In genomic region chr12:66002812-66003211, GRCh38 we compare ENCODE assay signal across 15 cellular contexts.
DNase-seq lines count a peak whose midpoint lies in the region; ATAC-seq and TF ChIP-seq lines count a peak whose summit lies in the region.
"Had no signal": no experiment of that assay in that cellular context is flagged by ENCODE, and none has a peak within 500 bp of the region (broad histone marks: within the 10 kb centered on the region; RNA-seq: fewer than 3 reads in every experiment).

No MANE protein-coding gene starts in this region.

- no peaks in the 10 kb centered on the region for H3K9me3 ChIP-seq in adipocyte (ENCODE audit: control insufficient read depth, low read length)
- H3K9me3 ChIP-seq in skeletal muscle satellite cell (replicated peaks; ENCODE audit: low read length), result no peaks in the 10 kb centered on the region

- no peaks in the 10 kb centered on the region for H3K27me3 ChIP-seq in adipocyte (replicated peaks; ENCODE audit: control insufficient read depth, insufficient read depth, low read length)
- H3K27me3 ChIP-seq in skeletal muscle satellite cell (ENCODE audit: control insufficient read depth, insufficient read depth, low read length), result no peaks in the 10 kb centered on the region

- H3K4me1 ChIP-seq in adipocyte (ENCODE audit: control insufficient read depth, insufficient read depth, low read length) (peaks cover 3% of the 10 kb centered on the region), skeletal muscle satellite cell (ENCODE audit: control insufficient read depth, insufficient read depth, low read length) (peaks cover 21% of the 10 kb centered on the region)

- ATAC-seq in HG02973 (IDR thresholded peaks at IDR 0.05; ENCODE audit: unreplicated experiment), result no peak

- H3K36me3 ChIP-seq in adipocyte (ENCODE audit: control insufficient read depth, insufficient read depth, low read length, severe bottlenecking) (no peaks in the 10 kb centered on the region), skeletal muscle satellite cell (ENCODE audit: insufficient read depth, low read length) (no peaks in the 10 kb centered on the region)

- H3K4me3 ChIP-seq in adipocyte (ENCODE audit: low read length), result no peak overlapping the region
- H3K4me3 ChIP-seq in fibroblast of villous mesenchyme (ENCODE audit: low read depth, low read length), result no peak overlapping the region
- no peak overlapping the region for H3K4me3 ChIP-seq in skeletal muscle satellite cell (ENCODE audit: low read length)
- H3K4me3 ChIP-seq: PC-9 had no signal

- H3K4me2 ChIP-seq in skeletal muscle satellite cell (ENCODE audit: low read length), result peak overlapping the region; percentile 66
- H3K4me2 ChIP-seq: PC-9 had no signal

- DNase-seq in ELR (ENCODE audit: low read depth), result peak; percentile 17
- peak; percentile 78 for DNase-seq in adipocyte (ENCODE audit: low read depth)
- peak; percentile 71 for DNase-seq in fibroblast of villous mesenchyme (ENCODE audit: low read depth)
- no peak for DNase-seq in stimulated activated CD4-positive, alpha-beta T cell treated with anti-CD3 and anti-CD28 coated beads, Interleukin-12 subunit alpha, Interleukin-12 subunit beta, amount 100 ng/mL, for 4 hours
- DNase-seq in NCI-H1048 (lab: John Stamatoyannopoulos, UW), result no peak
- DNase-seq: CD4-positive, alpha-beta memory T cell; DMS53; NCI-H1436 treated with DMSO at 0.1 percent for 48 hours; NCI-H2081 treated with DMSO at 0.1 percent for 48 hours; NCI-H510A; NCI-H774; PC-9; SIG-M5 had no signal

- no peak overlapping the region for H3K9ac ChIP-seq in adipocyte (ENCODE audit: low read length)
- peak overlapping the region; percentile 43 for H3K9ac ChIP-seq in skeletal muscle satellite cell (ENCODE audit: low read depth, low read length)

- TF ChIP-seq CTCF in fibroblast of villous mesenchyme (IDR thresholded peaks at IDR 0.05; ENCODE audit: insufficient read depth, low read depth, low read length), result no peak

Comparison
In these comparisons a context has a peak if more than half of its experiments do, and no peak if none do; other contexts are left out.
1. DNase-seq: peak in ELR (single experiment), adipocyte (single experiment) and fibroblast of villous mesenchyme (single experiment); none in stimulated activated CD4-positive, alpha-beta T cell treated with anti-CD3 and anti-CD28 coated beads, Interleukin-12 subunit alpha, Interleukin-12 subunit beta, amount 100 ng/mL, for 4 hours (single experiment) and NCI-H1048 (single experiment).